Comparison of ENCODE assay signal across 22 cellular contexts in genomic region chr6:118327237-118327636, GRCh38.
A peak's percentile ranks its signal among the peaks of the same experiment; 100 is the strongest.
DNase-seq lines count a peak whose midpoint lies in the region; ATAC-seq, FAIRE-seq and TF ChIP-seq lines count a peak whose summit lies in the region.
"Had no signal": no experiment of that assay in that cellular context is flagged by ENCODE, and none has a peak within 500 bp of the region (broad histone marks: within the 10 kb centered on the region; RNA-seq: fewer than 3 reads in every experiment).

No MANE protein-coding gene starts in this region.

- H3K27ac ChIP-seq in ascending aorta, result peak overlapping the region; percentile 74 to 79
- H3K27ac ChIP-seq in HepG2 (ENCODE audit: extremely low read length, insufficient read depth, low read length), result no peak overlapping the region
- peak overlapping the region; percentile 62 for H3K27ac ChIP-seq in skeletal muscle tissue (ENCODE audit: low read depth, low read length)
- peak overlapping the region; percentile 36 to 64 for H3K27ac ChIP-seq in aorta (ENCODE audit: low read depth in 1 of 2, low read length in 2 of 2)
- no peak overlapping the region for H3K27ac ChIP-seq in kidney (ENCODE audit: low read depth in 2 of 2, low read length in 2 of 2)
- H3K27ac ChIP-seq: BLaER1 treated with 17β-estradiol and CSF1 and Interleukin-3, amounts not matched to agents 10 nM and 100 nM; RWPE1; SK-N-MC had no signal

- H3K4me1 ChIP-seq in ascending aorta (peaks cover 7 to 15% of the 10 kb centered on the region in 2 donors), HepG2 (ENCODE audit: insufficient read depth, low read length) (no peaks in the 10 kb centered on the region), skeletal muscle tissue (ENCODE audit: control insufficient read depth in 3 of 3, insufficient read depth in 3 of 3, low read length in 3 of 3) (peaks cover 9 to 27% (median 18%) of the 10 kb centered on the region in 3 donors), aorta (ENCODE audit: control insufficient read depth in 1 of 2, insufficient read depth in 2 of 2, low read length in 2 of 2) (peaks cover 2 to 16% of the 10 kb centered on the region in 2 donors), kidney (ENCODE audit: control insufficient read depth in 1 of 2, insufficient read depth in 1 of 2, low read depth in 1 of 2, low read length in 2 of 2) (no peaks in the 10 kb centered on the region)
- H3K4me1 ChIP-seq: Caco-2 had no signal

- BruUV-seq in HepG2 (replicated peaks; lab: Mats Ljungman, UMichigan), result no TSS peak

- POLR2A ChIA-PET in HepG2 (lab: Yijun Ruan, JAX), result no interaction called here
- POLR2A ChIA-PET in GM10248 (lab: Yijun Ruan, JAX), result no interaction called here

- no peak for DNase-seq in ascending aorta (ENCODE audit: low spot score in 2 of 2)
- no peak for DNase-seq in HepG2 (ENCODE audit: low spot score)
- DNase-seq in aorta, result no peak
- DNase-seq in kidney, result no peak
- no peak for DNase-seq in GM10248 (ENCODE audit: extremely low spot score)
- DNase-seq in DMS114 treated with DMSO at 0.1 percent for 48 hours (lab: John Stamatoyannopoulos, UW; ENCODE audit: unreplicated experiment), result no peak
- DNase-seq: Caco-2; CD4-positive, alpha-beta memory T cell; DMS 273 treated with DMSO at 0.1 percent for 48 hours; KG1; NCI-H1092; NCI-H1436 treated with DMSO at 0.1 percent for 48 hours; NCI-H1930; NCI-H226; NCI-H510A treated with DMSO at 0.1 percent for 48 hours; NCI-H748 treated with DMSO at 0.1 percent for 48 hours; SHP77 treated with DMSO at 0.1 percent for 48 hours had no signal

- in situ Hi-C loops in HepG2 (cut with HindIII; ENCODE audit: extremely low pct_ligation_motif_present, low pct_unique_long_range_greater_than_20kb), result no loop called here

- TF ChIP-seq CTCF in ascending aorta (IDR thresholded peaks at IDR 0.05) (no peak), HepG2 (CRISPR knock-in tag; IDR thresholded peaks at IDR 0.05) (no peak), kidney (IDR thresholded peaks at IDR 0.05; ENCODE audit: borderline replicate concordance, extremely low read depth, insufficient read depth) (no peak), GM10248 (IDR thresholded peaks at IDR 0.05; ENCODE audit: control extremely low read depth, extremely low read depth, low read depth, missing control alignments) (no peak)

- CTCF ChIA-PET in HepG2 (lab: Yijun Ruan, JAX; ENCODE audit: low intra/inter-chr PET ratio, low total read pairs) (no interaction called here), GM10248 (lab: Yijun Ruan, JAX) (interaction anchor here (1.0 kb wide), 1 partner anchor 13 kb away, joined by 4 read pairs; no protein-coding TSS in a partner anchor)

- H3K27me3 ChIP-seq in ascending aorta (no peaks in the 10 kb centered on the region), HepG2 (ENCODE audit: control insufficient read depth in 1 of 2, insufficient read depth in 2 of 2, low read length in 2 of 2) (0 out of 5 replicates have a peak, but pooled peaks cover 0 to 2% of the 10 kb centered on the region in 2 experiments), skeletal muscle tissue (ENCODE audit: control insufficient read depth in 3 of 3, insufficient read depth in 3 of 3, low read length in 3 of 3) (no peaks in the 10 kb centered on the region), aorta (ENCODE audit: control insufficient read depth in 1 of 2, insufficient read depth in 2 of 2, low read length in 1 of 2) (no peaks in the 10 kb centered on the region)
- H3K27me3 ChIP-seq: BLaER1 treated with 17β-estradiol and CSF1 and Interleukin-3, amounts not matched to agents 10 nM and 100 nM had no signal

- no peak overlapping the region for H3K4me2 ChIP-seq in HepG2 (ENCODE audit: low read depth, low read length)

- H4K20me1 ChIP-seq in HepG2 (ENCODE audit: insufficient read depth, low read length), result no peaks in the 10 kb centered on the region
- H4K20me1 ChIP-seq: BLaER1 treated with 17β-estradiol and CSF1 and Interleukin-3, amounts not matched to agents 10 nM and 100 nM had no signal

- no peak for TF ChIP-seq EP300 in HepG2 (IDR thresholded peaks at IDR 0.05; ENCODE audit: low read depth in 2 of 2, low read length in 2 of 2)
- TF ChIP-seq EP300 in HepG2 (CRISPR knock-in tag; IDR thresholded peaks at IDR 0.05; ENCODE audit: borderline replicate concordance), result no peak

- no peaks in the 10 kb centered on the region for H3K36me3 ChIP-seq in ascending aorta
- H3K36me3 ChIP-seq in HepG2 (replicated peaks in 1 of 2; ENCODE audit: control insufficient read depth in 1 of 2, insufficient read depth in 2 of 2, low read length in 2 of 2), result no peaks in the 10 kb centered on the region
- no peaks in the 10 kb centered on the region for H3K36me3 ChIP-seq in skeletal muscle tissue (ENCODE audit: control insufficient read depth in 3 of 3, insufficient read depth in 3 of 3, low read length in 3 of 3)
- no peaks in the 10 kb centered on the region for H3K36me3 ChIP-seq in aorta (ENCODE audit: control insufficient read depth in 1 of 2, insufficient read depth in 2 of 2, low read length in 1 of 2)
- no peaks in the 10 kb centered on the region for H3K36me3 ChIP-seq in kidney (ENCODE audit: control insufficient read depth in 1 of 2, insufficient read depth in 2 of 2, low read length in 2 of 2)
- H3K36me3 ChIP-seq: BLaER1 treated with 17β-estradiol and CSF1 and Interleukin-3, amounts not matched to agents 10 nM and 100 nM had no signal

- no peak for TF ChIP-seq POLR2A in HepG2 (IDR thresholded peaks at IDR 0.05; ENCODE audit: insufficient read depth in 1 of 2, low read depth in 2 of 2, low read length in 2 of 2)

- intact Hi-C loops in ascending aorta (cut with DNase I), result loop anchor here (5.0 kb wide), 3 partner anchors 35 to 60 kb away; no protein-coding TSS in a partner anchor
- intact Hi-C loops in HepG2 (cut with micrococcal nuclease; ENCODE audit: unreplicated experiment), result no loop called here
- intact Hi-C loops in aorta (cut with DNase I), result loop anchor here (5.0 kb wide), 2 partner anchors 40 to 60 kb away; no protein-coding TSS in a partner anchor
- intact Hi-C loops in kidney (cut with DNase I), result no loop called here

- H3K4me3 ChIP-seq in ascending aorta (no peak overlapping the region), HepG2 (replicated peaks in 1 of 3; ENCODE audit: insufficient read depth in 1 of 3, low read depth in 2 of 3, low read length in 3 of 3) (no peak overlapping the region), skeletal muscle tissue (ENCODE audit: low read length in 3 of 3) (peak overlapping the region in 1 of 3 donors; percentile 15), aorta (ENCODE audit: low read length in 2 of 2) (no peak overlapping the region), kidney (ENCODE audit: low read length in 2 of 2) (no peak overlapping the region)
- H3K4me3 ChIP-seq: BLaER1 treated with 17β-estradiol and CSF1 and Interleukin-3, amounts not matched to agents 10 nM and 100 nM; SK-N-MC had no signal

- FAIRE-seq in HepG2 (lab: Jason Lieb, UNC) (no peak), kidney (lab: Jason Lieb, UNC) (no peak)

- H3K9me3 ChIP-seq in ascending aorta, result no peaks in the 10 kb centered on the region
- H3K9me3 ChIP-seq in HepG2 (ENCODE audit: low read length), result no peaks in the 10 kb centered on the region
- H3K9me3 ChIP-seq in skeletal muscle tissue (ENCODE audit: control insufficient read depth in 3 of 3, low read length in 3 of 3), result no peaks in the 10 kb centered on the region
- H3K9me3 ChIP-seq in aorta (ENCODE audit: control insufficient read depth, low read length), result no peaks in the 10 kb centered on the region
- H3K9me3 ChIP-seq in kidney (ENCODE audit: control insufficient read depth in 1 of 2, low read length in 2 of 2), result no peaks in the 10 kb centered on the region
- H3K9me3 ChIP-seq: Caco-2 had no signal

- ATAC-seq in HepG2 (no peak), aorta (ENCODE audit: low FRiP score) (no peak), GM21423 (IDR thresholded peaks at IDR 0.05; ENCODE audit: unreplicated experiment) (no peak)

- no peak for TF ChIP-seq RAD21 in HepG2 (CRISPR knock-in tag; IDR thresholded peaks at IDR 0.05)

- H3K9ac ChIP-seq in HepG2 (ENCODE audit: insufficient read depth, low read depth, low read length), result no peak overlapping the region
- no peak overlapping the region for H3K9ac ChIP-seq in skeletal muscle tissue (ENCODE audit: low read depth in 1 of 3, low read length in 3 of 3)
- no peak overlapping the region for H3K9ac ChIP-seq in kidney (ENCODE audit: low read length in 2 of 2)
- H3K9ac ChIP-seq: BLaER1 treated with 17β-estradiol and CSF1 and Interleukin-3, amounts not matched to agents 10 nM and 100 nM had no signal

- no peaks in the 10 kb centered on the region for H3K79me2 ChIP-seq in HepG2 (ENCODE audit: insufficient read depth, low read length)

- no peak overlapping the region for H2AFZ ChIP-seq in HepG2 (ENCODE audit: low read length)

TF ChIP-seq in HepG2, 621 proteins besides CTCF, POLR2A, EP300 and RAD21:
- no peak for TF ChIP-seq TBL1XR1 (IDR thresholded peaks at IDR 0.05; ENCODE audit: borderline replicate concordance, low read length, partially characterized antibody)
- TF ChIP-seq, protein P1, sequence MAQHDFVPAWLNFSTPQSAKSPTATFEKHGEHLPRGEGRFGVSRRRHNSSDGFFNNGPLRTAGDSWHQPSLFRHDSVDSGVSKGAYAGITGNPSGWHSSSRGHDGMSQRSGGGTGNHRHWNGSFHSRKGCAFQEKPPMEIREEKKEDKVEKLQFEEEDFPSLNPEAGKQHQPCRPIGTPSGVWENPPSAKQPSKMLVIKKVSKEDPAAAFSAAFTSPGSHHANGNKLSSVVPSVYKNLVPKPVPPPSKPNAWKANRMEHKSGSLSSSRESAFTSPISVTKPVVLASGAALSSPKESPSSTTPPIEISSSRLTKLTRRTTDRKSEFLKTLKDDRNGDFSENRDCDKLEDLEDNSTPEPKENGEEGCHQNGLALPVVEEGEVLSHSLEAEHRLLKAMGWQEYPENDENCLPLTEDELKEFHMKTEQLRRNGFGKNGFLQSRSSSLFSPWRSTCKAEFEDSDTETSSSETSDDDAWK (CRISPR knock-in tag; IDR thresholded peaks at IDR 0.05), result no peak
- TF ChIP-seq ZNF121 (CRISPR knock-in tag; IDR thresholded peaks at IDR 0.05), result no peak
- peak; percentile 67 for TF ChIP-seq CEBPB (IDR thresholded peaks at IDR 0.05; ENCODE audit: borderline replicate concordance, low read depth, low read length)

Comparison
In these comparisons a context has a peak if more than half of its experiments do, and no peak if none do; other contexts are left out.
1. H3K27ac ChIP-seq: peak in ascending aorta (2 of 2), skeletal muscle tissue (single experiment) and aorta (2 of 2); none in HepG2 (single experiment) and kidney (0 of 2).
2. intact Hi-C loops: an anchor here in ascending aorta (5.0 kb wide) and aorta (5.0 kb wide); none called in HepG2 and kidney.